ENCODE assay signal across 8 cellular contexts in the genomic region with DNA sequence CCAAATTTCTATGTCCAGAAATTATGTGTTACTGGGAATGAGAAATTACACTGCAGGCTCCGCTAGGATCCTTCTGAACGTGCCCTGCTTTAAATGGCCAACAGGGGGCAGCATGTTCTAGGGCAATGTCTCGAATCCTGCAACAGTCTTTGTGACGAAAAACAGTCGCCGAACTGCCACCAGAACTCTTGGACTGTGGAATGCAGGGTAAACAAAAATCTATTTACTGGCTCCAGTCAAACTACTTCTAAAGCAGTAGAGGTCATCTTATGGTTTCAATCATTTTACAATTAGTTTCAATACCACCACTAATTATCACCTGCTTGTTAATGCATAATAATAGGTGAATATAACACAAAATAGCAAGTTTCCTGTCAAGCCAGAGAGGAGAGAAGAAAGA. TPM values are rescaled to one million over a fixed set of nuclear protein-coding genes. Genes with fewer than 3 reads are reported as not detected.
DNase-seq lines count a peak whose midpoint lies in the region; ATAC-seq and TF ChIP-seq lines count a peak whose summit lies in the region.

No MANE protein-coding gene starts in this region.

- intact Hi-C loops in right lobe of liver (cut with DNase I) = loop anchor here in 1 of 2 donors (5.0 kb wide), 1 partner anchor 121 kb away; no protein-coding TSS in a partner anchor

- no peak for TF ChIP-seq POLR2A in right lobe of liver (IDR thresholded peaks at IDR 0.05)

- no peak overlapping the region for H3K4me3 ChIP-seq in AG09309 (ENCODE audit: control insufficient read depth, low read depth, low read length)
- no peak overlapping the region for H3K4me3 ChIP-seq in right lobe of liver

- ATAC-seq in GM19025 (IDR thresholded peaks at IDR 0.05; ENCODE audit: low read depth, unreplicated experiment) (peak; percentile 73), HG03457 (IDR thresholded peaks at IDR 0.05; ENCODE audit: unreplicated experiment) (peak; percentile 66), right lobe of liver (peak; percentile 100)

- DNase-seq in AG09309 (ENCODE audit: low read depth) (peak; percentile 8), NCI-H526 treated with DMSO at 0.1 percent for 48 hours (lab: John Stamatoyannopoulos, UW) (peak; percentile 33), dedifferentiated amniotic fluid mesenchymal stem cell (ENCODE audit: extremely low spot score) (peak; percentile 80), right lobe of liver (peak; percentile 73 to 87 (median 77))
- peak; percentile 76 for DNase-seq in activated CD4-positive, alpha-beta T cell treated with anti-CD3 and anti-CD28 coated beads, Interleukin-2, amount 50 U/mL, for 1 hour
- DNase-seq in stimulated activated CD4-positive, alpha-beta T cell treated with anti-CD3 and anti-CD28 coated beads, Interleukin-4, amount 100 ng/mL, for 48 hours (ENCODE audit: low read depth in 2 of 2) = peak; percentile 60 to 70

- H3K9me3 ChIP-seq in right lobe of liver = no peaks in the 10 kb centered on the region

- no peaks in the 10 kb centered on the region for H3K27me3 ChIP-seq in right lobe of liver

- H3K27ac ChIP-seq in right lobe of liver = peak overlapping the region in 1 of 3 donors; percentile 3

- peak; percentile 94 for TF ChIP-seq CTCF in AG09309 (IDR thresholded peaks at IDR 0.05; ENCODE audit: control insufficient read depth, insufficient read depth, low read depth, low read length, missing control alignments)
- peak; percentile 87 to 99 (median 96) for TF ChIP-seq CTCF in right lobe of liver (IDR thresholded peaks at IDR 0.05)

- 0% methylated on average over 6 of the region's 6 CpGs for WGBS in right lobe of liver (ENCODE audit: insufficient coverage, low coverage, low lambda C conversion rate, missing lambda C conversion rate)

- H3K4me1 ChIP-seq in right lobe of liver = peaks cover 0 to 3% (median 0%) of the 10 kb centered on the region in 4 donors

- no peaks in the 10 kb centered on the region for H3K36me3 ChIP-seq in right lobe of liver

RNA-seq across cellular contexts. Expression of a gene that starts 9.8 kb away (rescaled TPM):
- total RNA-seq in right lobe of liver = 10 to 100 TPM in 4 of 6 experiments, 1 to 10 TPM in 2; 9.1 to 13.1 (median 10.9) TPM

RNA-seq across cellular contexts. Expression of a gene that starts 59.0 kb away (rescaled TPM):
- total RNA-seq in right lobe of liver = 1 to 10 TPM; 4.3 to 6.0 (median 5.0) TPM

Comparison
In these comparisons a context has a peak if more than half of its experiments do, and no peak if none do; other contexts are left out.
1. DNase-seq: peak in every context shown above with its lines; median percentile 80 in dedifferentiated amniotic fluid mesenchymal stem cell; 77 in right lobe of liver; 76 in activated CD4-positive, alpha-beta T cell treated with anti-CD3 and anti-CD28 coated beads, Interleukin-2, amount 50 U/mL, for 1 hour; 65 in stimulated activated CD4-positive, alpha-beta T cell treated with anti-CD3 and anti-CD28 coated beads, Interleukin-4, amount 100 ng/mL, for 48 hours; 33 in NCI-H526 treated with DMSO at 0.1 percent for 48 hours; 8 in AG09309.